In the genomic region with DNA sequence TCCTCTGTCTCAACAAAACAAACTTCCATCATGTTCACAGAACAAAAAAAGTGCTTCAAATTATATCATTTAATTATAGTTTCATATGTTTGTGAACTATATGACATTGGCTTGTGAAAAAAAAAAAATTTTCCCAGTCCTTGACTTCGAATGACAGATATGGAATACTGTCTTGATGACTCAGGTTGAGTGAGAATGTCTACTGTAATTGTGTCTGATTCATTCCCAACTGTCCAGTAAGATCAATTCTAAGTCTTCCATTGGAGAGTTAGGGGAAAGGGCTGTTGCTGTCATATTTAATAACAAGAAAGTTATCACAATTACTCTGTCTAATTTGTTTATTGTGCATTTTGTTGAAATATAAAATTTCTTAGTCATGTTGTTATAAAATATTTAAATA, we compare ENCODE assay signal across 9 cellular contexts. TPM values are rescaled to one million over a fixed set of nuclear protein-coding genes. Genes with fewer than 3 reads are reported as not detected.
"Had no signal": no experiment of that assay in that cellular context is flagged by ENCODE, and none has a peak within 500 bp of the region (broad histone marks: within the 10 kb centered on the region; RNA-seq: fewer than 3 reads in every experiment).

No MANE protein-coding gene starts in this region.

- ATAC-seq: GM23338, K562 had no signal

- FAIRE-seq: H1, H54, HTR-8/SVneo, K562 had no signal

- DNase-seq: H9, HCEC 1CT, IMR-90, KG1 had no signal

- H3K4me3 ChIP-seq: GM23338, K562 had no signal

RNA-seq across cellular contexts. Expression of a gene that starts 34.1 kb away (rescaled TPM):
- polyA plus RNA-seq: IMR-90, K562 had no signal
